Comparison of ENCODE assay signal across 10 cellular contexts in the genomic region with DNA sequence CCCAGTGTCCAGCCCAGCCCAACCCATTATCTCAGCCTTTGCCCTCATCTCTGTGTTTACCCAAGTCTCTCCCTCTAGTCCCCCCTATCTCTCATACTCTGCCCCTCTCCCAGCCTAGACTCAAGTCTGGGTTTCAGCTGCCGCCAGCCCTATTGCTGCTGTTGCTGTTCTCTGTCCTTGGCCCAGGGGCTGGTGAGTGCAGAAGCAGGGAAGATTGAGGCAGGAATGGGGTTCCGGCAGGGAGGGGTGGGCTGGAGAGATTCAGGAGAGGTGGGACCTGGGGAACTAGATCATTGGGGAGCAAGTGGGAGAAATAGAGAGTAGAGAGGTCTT. TPM values are rescaled to one million over a fixed set of nuclear protein-coding genes. Genes with fewer than 3 reads are reported as not detected.
DNase-seq lines count a peak whose midpoint lies in the region; ATAC-seq, FAIRE-seq and TF ChIP-seq lines count a peak whose summit lies in the region.
"Had no signal": no experiment of that assay in that cellular context is flagged by ENCODE, and none has a peak within 500 bp of the region (broad histone marks: within the 10 kb centered on the region; RNA-seq: fewer than 3 reads in every experiment).

No MANE protein-coding gene starts in this region.

- H3K27ac Mint-ChIP-seq in chondrocyte (ENCODE audit: unreplicated experiment) = peak overlapping the region; percentile 88
- peak overlapping the region; percentile 64 to 93 for H3K27ac Mint-ChIP-seq in natural killer cell

- H3K27ac ChIP-seq in AG04450 (ENCODE audit: low read depth, low read length) (no peak overlapping the region), KOPT-K1 (ENCODE audit: low read depth, low read length, poor library complexity, severe bottlenecking) (peak overlapping the region; percentile 48)

- H3K27me3 Mint-ChIP-seq in chondrocyte (ENCODE audit: low read depth) (no peaks in the 10 kb centered on the region), natural killer cell (ENCODE audit: low read depth in 2 of 2) (no peaks in the 10 kb centered on the region)

- H3K27me3 ChIP-seq in AG04450 (ENCODE audit: control insufficient read depth, insufficient read depth, low read length) = no peaks in the 10 kb centered on the region

- peak overlapping the region; percentile 73 for H3K4me3 ChIP-seq in AG04450 (ENCODE audit: low read depth, low read length)

- ATAC-seq in natural killer cell (no peak), GM18868 (IDR thresholded peaks at IDR 0.05; ENCODE audit: unreplicated experiment) (no peak), GM19351 (IDR thresholded peaks at IDR 0.05; ENCODE audit: unreplicated experiment) (no peak)

- H3K36me3 Mint-ChIP-seq in chondrocyte (ENCODE audit: low read depth) (no peaks in the 10 kb centered on the region), natural killer cell (no peaks in the 10 kb centered on the region)

- intact Hi-C loops in natural killer cell (cut with micrococcal nuclease) = loop anchor here (5.0 kb wide), 2 partner anchors 92 to 227 kb away; no protein-coding TSS in a partner anchor

- H3K9me3 Mint-ChIP-seq in chondrocyte (ENCODE audit: low read depth) = no peaks in the 10 kb centered on the region
- no peaks in the 10 kb centered on the region for H3K9me3 Mint-ChIP-seq in natural killer cell

- no peaks in the 10 kb centered on the region for H3K36me3 ChIP-seq in KOPT-K1 (ENCODE audit: insufficient read depth, low read length)

- H3K9me3 ChIP-seq in AG04450 (ENCODE audit: control insufficient read depth, insufficient read depth, low read length) (no peaks in the 10 kb centered on the region), KOPT-K1 (ENCODE audit: insufficient read depth, low read length, poor library complexity, severe bottlenecking) (no peaks in the 10 kb centered on the region)

- H3K4me3 Mint-ChIP-seq in chondrocyte (ENCODE audit: unreplicated experiment) = peak overlapping the region; percentile 81
- peak overlapping the region; percentile 87 for H3K4me3 Mint-ChIP-seq in natural killer cell

- H3K4me1 Mint-ChIP-seq in chondrocyte (ENCODE audit: low read depth) (peaks cover 47% of the 10 kb centered on the region), natural killer cell (peaks cover 27 to 42% of the 10 kb centered on the region in 2 donors)

- no peak for FAIRE-seq in D721Med (lab: Jason Lieb, UNC)

- POLR2A ChIA-PET in AG04450 (lab: Yijun Ruan, JAX) = interaction anchor here (0.6 kb wide), 1 partner anchor 79 kb away, joined by 3 read pairs; no protein-coding TSS in a partner anchor

- DNase-seq in AG04450 (ENCODE audit: low read depth, low spot score) = no peak
- DNase-seq in chondrocyte (ENCODE audit: low spot score) = no peak
- DNase-seq in natural killer cell = no peak
- no peak for DNase-seq in iPS-NIHi11 (ENCODE audit: low spot score)
- no peak for DNase-seq in D721Med (ENCODE audit: insufficient read length, low spot score)

- TF ChIP-seq CTCF in AG04450 (IDR thresholded peaks at IDR 0.05; ENCODE audit: low read depth, low read length) = no peak
- TF ChIP-seq CTCF in chondrocyte (IDR thresholded peaks at IDR 0.05) = no peak
- no peak for TF ChIP-seq CTCF in natural killer cell (IDR thresholded peaks at IDR 0.05)
- no peak for TF ChIP-seq CTCF in D721Med (IDR thresholded peaks at IDR 0.05; ENCODE audit: insufficient read depth, missing control alignments)

- CTCF ChIA-PET in AG04450 (lab: Charles Lee) = no interaction called here

RNA-seq across cellular contexts. Expression of a gene that starts 0.7 kb away (rescaled TPM):
- polyA plus RNA-seq in AG04450 (2011; rRNA removed) = 3.3 and 4.7 TPM in 2 replicates
- polyA minus RNA-seq in AG04450 (2011; rRNA and poly(A)+ RNA removed) = 4.1 and 5.5 TPM in 2 replicates
- total RNA-seq in chondrocyte (17.4 to 18.2 TPM (median 18.1 TPM) in 3 replicates), natural killer cell (1 to 10 TPM; 5.2 to 7.8 (median 5.4) TPM)

RNA-seq across cellular contexts. Expression of a gene that starts 1.2 kb away (rescaled TPM):
- not detected in 2 replicates for polyA plus RNA-seq in AG04450 (2011; rRNA removed)
- polyA minus RNA-seq in AG04450 (2011; rRNA and poly(A)+ RNA removed) = not detected in 2 replicates
- total RNA-seq in chondrocyte = not detected in 3 replicates
- not detected for total RNA-seq in natural killer cell
- total RNA-seq: left lobe of liver, RPMI7951 had no signal

RNA-seq across cellular contexts. Expression of a gene that starts 14.9 kb away (rescaled TPM):
- 17.5 and 18.5 TPM in 2 replicates for polyA plus RNA-seq in AG04450 (2011; rRNA removed)
- polyA minus RNA-seq in AG04450 (2011; rRNA and poly(A)+ RNA removed) = 2.6 and 7.0 TPM in 2 replicates
- 30.3 to 32.8 TPM (median 32.0 TPM) in 3 replicates for total RNA-seq in chondrocyte
- 10 to 100 TPM; 25.8 to 27.5 (median 25.9) TPM for total RNA-seq in natural killer cell

RNA-seq across cellular contexts. Expression of a gene that starts 17.7 kb away (rescaled TPM):
- polyA plus RNA-seq in AG04450 (2011; rRNA removed) = 0.56 and 0.58 TPM in 2 replicates
- polyA minus RNA-seq in AG04450 (2011; rRNA and poly(A)+ RNA removed) = 1.0 and 1.1 TPM in 2 replicates
- total RNA-seq in chondrocyte = 0.30 to 3.3 TPM (median 0.82 TPM) in 3 replicates
- 1 to 10 TPM; 2.0 to 2.4 (median 2.1) TPM for total RNA-seq in natural killer cell

RNA-seq across cellular contexts. Expression of a gene that starts 38.3 kb away (rescaled TPM):
- polyA plus RNA-seq in AG04450 (2011; rRNA removed) = 31.9 and 44.6 TPM in 2 replicates
- polyA minus RNA-seq in AG04450 (2011; rRNA and poly(A)+ RNA removed) = 40.5 and 48.0 TPM in 2 replicates
- total RNA-seq in chondrocyte (38.3 to 46.2 TPM (median 40.2 TPM) in 3 replicates), natural killer cell (1 to 10 TPM; 2.1 to 2.7 (median 2.4) TPM)
